ENCODE assay signal across 13 cellular contexts in the genomic region with DNA sequence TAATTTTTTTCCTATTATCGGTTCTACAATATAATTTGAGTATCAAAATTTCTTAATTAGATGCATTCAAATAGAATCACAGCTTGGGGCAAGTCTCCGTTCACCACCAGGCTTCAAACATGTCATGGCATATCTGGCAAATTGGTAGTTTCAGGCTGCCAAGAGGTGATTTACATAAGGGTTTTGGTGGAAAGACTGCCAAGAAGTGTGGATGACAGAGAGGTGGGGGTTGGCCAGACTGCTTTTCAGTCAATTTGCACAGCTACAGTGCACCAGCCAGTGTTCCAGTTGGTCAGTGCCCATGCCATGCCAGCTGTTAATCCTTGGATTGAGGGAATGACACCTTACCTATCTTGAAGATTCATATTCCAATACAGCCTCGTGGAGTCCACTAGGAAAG. TPM values are rescaled to one million over a fixed set of nuclear protein-coding genes. Genes with fewer than 3 reads are reported as not detected.
DNase-seq lines count a peak whose midpoint lies in the region; ATAC-seq and TF ChIP-seq lines count a peak whose summit lies in the region.
"Had no signal": no experiment of that assay in that cellular context is flagged by ENCODE, and none has a peak within 500 bp of the region (broad histone marks: within the 10 kb centered on the region; RNA-seq: fewer than 3 reads in every experiment).

No MANE protein-coding gene starts in this region.

- peak overlapping the region; percentile 29 for H3K4me3 Mint-ChIP-seq in stimulated activated memory B cell treated with anti-CD40 and anti-IgM and Interleukin-4, amounts not matched to agents 10 μg/mL and 1 μg/mL and 100 μg/mL, for 72 hours
- no peak overlapping the region for H3K4me3 Mint-ChIP-seq in CD14-positive monocyte
- H3K4me3 Mint-ChIP-seq: CD4-positive, alpha-beta memory T cell had no signal

- ATAC-seq in esophagus mucosa (peak; percentile 75), GM18858 (IDR thresholded peaks at IDR 0.05; ENCODE audit: unreplicated experiment) (no peak)
- no peak for ATAC-seq in stimulated activated memory B cell treated with anti-CD40 and anti-IgM and Interleukin-4, amounts not matched to agents 10 μg/mL and 1 μg/mL and 100 μg/mL, for 72 hours

- H3K9me3 Mint-ChIP-seq in stimulated activated memory B cell treated with anti-CD40 and anti-IgM and Interleukin-4, amounts not matched to agents 10 μg/mL and 1 μg/mL and 100 μg/mL, for 72 hours = no peaks in the 10 kb centered on the region
- H3K9me3 Mint-ChIP-seq in CD14-positive monocyte = peaks cover 2 to 11% (median 7%) of the 10 kb centered on the region in 7 donors
- H3K9me3 Mint-ChIP-seq: CD4-positive, alpha-beta memory T cell had no signal

- no peak overlapping the region for H3K4me3 ChIP-seq in H7 (ENCODE audit: insufficient read depth, low read depth, low read length)
- no peak overlapping the region for H3K4me3 ChIP-seq in WERI-Rb-1 (ENCODE audit: low read depth, low read length)
- H3K4me3 ChIP-seq: spleen had no signal

- no peaks in the 10 kb centered on the region for H3K27me3 Mint-ChIP-seq in stimulated activated memory B cell treated with anti-CD40 and anti-IgM and Interleukin-4, amounts not matched to agents 10 μg/mL and 1 μg/mL and 100 μg/mL, for 72 hours
- peaks cover 0 to 3% (median 2%) of the 10 kb centered on the region in 3 donors for H3K27me3 Mint-ChIP-seq in CD14-positive monocyte (ENCODE audit: low read depth in 3 of 3)
- H3K27me3 Mint-ChIP-seq: CD4-positive, alpha-beta memory T cell had no signal

- H3K36me3 ChIP-seq in H7 (replicated peaks; ENCODE audit: control insufficient read depth, insufficient read depth, low read length) (no peaks in the 10 kb centered on the region; the same call in 1 of the 2 replicates), WERI-Rb-1 (peaks cover 3% of the 10 kb centered on the region)

- peaks cover 32% of the 10 kb centered on the region for H3K36me3 Mint-ChIP-seq in stimulated activated memory B cell treated with anti-CD40 and anti-IgM and Interleukin-4, amounts not matched to agents 10 μg/mL and 1 μg/mL and 100 μg/mL, for 72 hours
- peaks cover 10 to 36% of the 10 kb centered on the region in 2 donors for H3K36me3 Mint-ChIP-seq in CD14-positive monocyte

- no peak for TF ChIP-seq CTCF in WERI-Rb-1 (IDR thresholded peaks at IDR 0.05; ENCODE audit: low read depth, low read length)
- no peak for TF ChIP-seq CTCF in CD14-positive monocyte (IDR thresholded peaks at IDR 0.05)

- intact Hi-C loops in CD14-positive monocyte (cut with micrococcal nuclease) = no loop called here

- H3K27ac Mint-ChIP-seq in stimulated activated memory B cell treated with anti-CD40 and anti-IgM and Interleukin-4, amounts not matched to agents 10 μg/mL and 1 μg/mL and 100 μg/mL, for 72 hours = peak overlapping the region; percentile 55
- no peak overlapping the region for H3K27ac Mint-ChIP-seq in CD14-positive monocyte
- H3K27ac Mint-ChIP-seq: CD4-positive, alpha-beta memory T cell had no signal

- H3K9me3 ChIP-seq in WERI-Rb-1 (ENCODE audit: severe bottlenecking) = no peaks in the 10 kb centered on the region
- H3K9me3 ChIP-seq: spleen had no signal

- no peaks in the 10 kb centered on the region for H3K27me3 ChIP-seq in H7 (ENCODE audit: control insufficient read depth, insufficient read depth, low read length)
- H3K27me3 ChIP-seq in WERI-Rb-1 (ENCODE audit: insufficient read depth, low read depth, severe bottlenecking) = no peaks in the 10 kb centered on the region
- H3K27me3 ChIP-seq: spleen had no signal

- peak; percentile 8 for DNase-seq in H7
- peak; percentile 87 for DNase-seq in NCI-H2171 treated with DMSO at 0.1 percent for 48 hours (lab: John Stamatoyannopoulos, UW)
- no peak for DNase-seq in WERI-Rb-1
- no peak for DNase-seq in CD14-positive monocyte (ENCODE audit: low spot score)
- DNase-seq: activated CD4-positive, alpha-beta T cell treated with anti-CD3 and anti-CD28 coated beads for 1 hour; activated T-cell treated with anti-CD3 and anti-CD28 coated beads, Interleukin-2, amount 50 U/mL, for 1 hour; CD4-positive, alpha-beta memory T cell; cortex of kidney; spleen; T-helper 1 cell had no signal

- H3K4me1 Mint-ChIP-seq in stimulated activated memory B cell treated with anti-CD40 and anti-IgM and Interleukin-4, amounts not matched to agents 10 μg/mL and 1 μg/mL and 100 μg/mL, for 72 hours = peaks cover 30% of the 10 kb centered on the region
- H3K4me1 Mint-ChIP-seq in CD14-positive monocyte = peaks cover 4% of the 10 kb centered on the region

- H3K27ac ChIP-seq in WERI-Rb-1 = no peak overlapping the region
- H3K27ac ChIP-seq: spleen had no signal

RNA-seq across cellular contexts. Expression of gene GSK3B, which starts 8.4 kb away (rescaled TPM):
- total RNA-seq in H7 (2014; rRNA removed; shearing (Covaris generic)) = 34.0 and 40.1 TPM in 2 replicates
- 33.1 TPM for total RNA-seq in esophagus mucosa
- polyA plus RNA-seq in CD14-positive monocyte = 10 to 100 TPM; 16.2 to 20.6 TPM

Comparison
In these comparisons a context has a peak if more than half of its experiments do, and no peak if none do; other contexts are left out.
1. DNase-seq: peak in H7 (single experiment) and NCI-H2171 treated with DMSO at 0.1 percent for 48 hours (single experiment); none in WERI-Rb-1 (single experiment) and CD14-positive monocyte (single experiment).